21 cellular contexts compared by ENCODE assay signal in genomic region chr2:73078457-73079411, GRCh38.
"Had no signal": no experiment of that assay in that cellular context is flagged by ENCODE, and none has a peak within 500 bp of the region (broad histone marks: within the 10 kb centered on the region; RNA-seq: fewer than 3 reads in every experiment).

No MANE protein-coding gene starts in this region.

- H3K4me2 ChIP-seq: smooth muscle cell had no signal

- H3K4me1 ChIP-seq: body of pancreas, prostate gland, right lobe of liver had no signal

- H3K4me3 ChIP-seq: body of pancreas, left ventricle myocardium inferior, prostate gland, right lobe of liver, smooth muscle cell, thoracic aorta had no signal

- H3K36me3 ChIP-seq: prostate gland, right lobe of liver had no signal

- H3K27me3 Mint-ChIP-seq: activated CD8-positive, alpha-beta memory T cell treated with anti-CD3 and anti-CD28 coated beads, Interleukin-2, amount 10 ng/mL, durations not matched to agents 7 days and 5 days; activated naive CD4-positive, alpha-beta T cell treated with anti-CD3 and anti-CD28 coated beads, Interleukin-2, amount 50 U/mL, for 24 hours; naive thymus-derived CD8-positive, alpha-beta T cell had no signal

- H3K27ac ChIP-seq: body of pancreas, epithelial cell of prostate, left ventricle myocardium inferior, prostate gland, right lobe of liver, thoracic aorta, VCaP had no signal

- H3K27ac Mint-ChIP-seq: activated CD8-positive, alpha-beta memory T cell treated with anti-CD3 and anti-CD28 coated beads, Interleukin-2, amount 10 ng/mL, durations not matched to agents 7 days and 5 days; activated naive CD4-positive, alpha-beta T cell treated with anti-CD3 and anti-CD28 coated beads, Interleukin-2, amount 50 U/mL, for 24 hours; dendritic cell treated with granulocyte-macrophage colony-stimulating factor and Interleukin-4, amounts not matched to agents 40 ng/mL and 50 ng/mL, for 4 days; memory B cell had no signal

- H3K36me3 Mint-ChIP-seq: activated CD8-positive, alpha-beta memory T cell treated with anti-CD3 and anti-CD28 coated beads, Interleukin-2, amount 10 ng/mL, durations not matched to agents 7 days and 5 days; activated naive CD4-positive, alpha-beta T cell treated with anti-CD3 and anti-CD28 coated beads, Interleukin-2, amount 50 U/mL, for 24 hours; memory B cell had no signal

- DNase-seq: activated CD4-positive, alpha-beta T cell treated with anti-CD3 and anti-CD28 coated beads, Interleukin-2, amount 50 U/mL, for 48 hours; activated CD8-positive, alpha-beta memory T cell treated with anti-CD3 and anti-CD28 coated beads, Interleukin-2, amount 10 ng/mL, durations not matched to agents 7 days and 5 days; activated effector memory CD4-positive, alpha-beta T cell treated with Interleukin-2 at 50 U/mL for 16 hours; activated T-cell treated with anti-CD3 and anti-CD28 coated beads, Interleukin-2, amount 50 U/mL, for 1 hour; amniotic stem cell; body of pancreas; effector memory CD4-positive, alpha-beta T cell; islet precursor cell; left ventricle myocardium inferior; T-helper 1 cell had no signal

- H3K27me3 ChIP-seq: body of pancreas, right lobe of liver had no signal

- H3K4me1 Mint-ChIP-seq: activated CD8-positive, alpha-beta memory T cell treated with anti-CD3 and anti-CD28 coated beads, Interleukin-2, amount 10 ng/mL, durations not matched to agents 7 days and 5 days; activated naive CD4-positive, alpha-beta T cell treated with anti-CD3 and anti-CD28 coated beads, Interleukin-2, amount 50 U/mL, for 24 hours; memory B cell had no signal

- ATAC-seq: activated CD8-positive, alpha-beta memory T cell treated with anti-CD3 and anti-CD28 coated beads, Interleukin-2, amount 10 ng/mL, durations not matched to agents 7 days and 5 days; body of pancreas; naive thymus-derived CD8-positive, alpha-beta T cell; right lobe of liver; SK-N-SH treated with all-trans-retinoic acid at 6 μM for 48 hours had no signal

- H3K9me3 ChIP-seq: body of pancreas, left ventricle myocardium inferior, prostate gland, right lobe of liver, thoracic aorta had no signal

- H3K4me3 Mint-ChIP-seq: activated CD8-positive, alpha-beta memory T cell treated with anti-CD3 and anti-CD28 coated beads, Interleukin-2, amount 10 ng/mL, durations not matched to agents 7 days and 5 days; activated naive CD4-positive, alpha-beta T cell treated with anti-CD3 and anti-CD28 coated beads, Interleukin-2, amount 50 U/mL, for 24 hours; dendritic cell treated with granulocyte-macrophage colony-stimulating factor and Interleukin-4, amounts not matched to agents 40 ng/mL and 50 ng/mL, for 4 days; memory B cell; naive thymus-derived CD8-positive, alpha-beta T cell had no signal

- H3K9me3 Mint-ChIP-seq: activated naive CD4-positive, alpha-beta T cell treated with anti-CD3 and anti-CD28 coated beads, Interleukin-2, amount 50 U/mL, for 24 hours; dendritic cell treated with granulocyte-macrophage colony-stimulating factor and Interleukin-4, amounts not matched to agents 40 ng/mL and 50 ng/mL, for 4 days; memory B cell; naive thymus-derived CD8-positive, alpha-beta T cell had no signal
